Comparison of ENCODE assay signal across 10 cellular contexts in genomic region chr1:29260531-29260930, GRCh38. TPM values are rescaled to one million over a fixed set of nuclear protein-coding genes. Genes with fewer than 3 reads are reported as not detected.
DNase-seq lines count a peak whose midpoint lies in the region; ATAC-seq, FAIRE-seq and TF ChIP-seq lines count a peak whose summit lies in the region.
"Had no signal": no experiment of that assay in that cellular context is flagged by ENCODE, and none has a peak within 500 bp of the region (broad histone marks: within the 10 kb centered on the region; RNA-seq: fewer than 3 reads in every experiment).

No MANE protein-coding gene starts in this region.

- H3K4me3 Mint-ChIP-seq in activated T-cell treated with anti-CD3 and anti-CD28 coated beads, Interleukin-2, amount 50 U/mL, for 4 hours: peak overlapping the region; percentile 75
- H3K4me3 Mint-ChIP-seq in activated T-cell treated with anti-CD3 and anti-CD28 coated beads, Interleukin-2, amount 50 U/mL, for 24 hours: no peak overlapping the region
- H3K4me3 Mint-ChIP-seq in astrocyte (ENCODE audit: unreplicated experiment): peak overlapping the region; percentile 84
- H3K4me3 Mint-ChIP-seq in immature natural killer cell: peak overlapping the region in 4 of 5 donors; percentile 17 to 84 (median 76)
- peak overlapping the region; percentile 66 for H3K4me3 Mint-ChIP-seq in stimulated activated effector memory CD8-positive, alpha-beta T cell treated with anti-CD3 and anti-CD28 coated beads, Interleukin-12 subunit alpha, Interleukin-12 subunit beta, amount 100 ng/mL, for 72 hours

- DNase-seq in activated T-cell treated with anti-CD3 and anti-CD28 coated beads, Interleukin-2, amount 50 U/mL, for 4 hours: no peak
- DNase-seq in activated T-cell treated with anti-CD3 and anti-CD28 coated beads, Interleukin-2, amount 50 U/mL, for 24 hours: no peak
- DNase-seq in astrocyte (ENCODE audit: low read depth) (no peak), immature natural killer cell (no peak), SJCRH30 (no peak), NCI-H2227 treated with DMSO at 0.1 percent for 48 hours (lab: John Stamatoyannopoulos, UW) (no peak)
- no peak for DNase-seq in stimulated activated effector memory CD8-positive, alpha-beta T cell treated with anti-CD3 and anti-CD28 coated beads, Interleukin-12 subunit alpha, Interleukin-12 subunit beta, amount 100 ng/mL, for 72 hours (ENCODE audit: low spot score in 2 of 2)
- DNase-seq: amniotic stem cell had no signal

- no peaks in the 10 kb centered on the region for H3K36me3 Mint-ChIP-seq in activated T-cell treated with anti-CD3 and anti-CD28 coated beads, Interleukin-2, amount 50 U/mL, for 4 hours (ENCODE audit: insufficient read depth)
- no peaks in the 10 kb centered on the region for H3K36me3 Mint-ChIP-seq in activated T-cell treated with anti-CD3 and anti-CD28 coated beads, Interleukin-2, amount 50 U/mL, for 24 hours (ENCODE audit: low read depth)
- H3K36me3 Mint-ChIP-seq in astrocyte (ENCODE audit: low read depth, unreplicated experiment) (peaks cover 11% of the 10 kb centered on the region), immature natural killer cell (no peaks in the 10 kb centered on the region)
- H3K36me3 Mint-ChIP-seq in stimulated activated effector memory CD8-positive, alpha-beta T cell treated with anti-CD3 and anti-CD28 coated beads, Interleukin-12 subunit alpha, Interleukin-12 subunit beta, amount 100 ng/mL, for 72 hours: no peaks in the 10 kb centered on the region

- peak overlapping the region; percentile 88 for H3K4me2 ChIP-seq in astrocyte (ENCODE audit: low read length)

- H3K27ac ChIP-seq in astrocyte (ENCODE audit: low read depth, low read length) (no peak overlapping the region), SJCRH30 (no peak overlapping the region)

- no peaks in the 10 kb centered on the region for H3K27me3 ChIP-seq in astrocyte (ENCODE audit: insufficient read depth, low read length)
- no peaks in the 10 kb centered on the region for H3K27me3 ChIP-seq in SJCRH30

- H3K4me3 ChIP-seq in astrocyte (ENCODE audit: insufficient read depth, low read depth, low read length) (peak overlapping the region; percentile 34), SJCRH30 (no peak overlapping the region)

- no peaks in the 10 kb centered on the region for H3K79me2 ChIP-seq in astrocyte (ENCODE audit: insufficient read depth, low read length)

- H3K9me3 ChIP-seq in astrocyte (ENCODE audit: insufficient read depth, low read depth, low read length) (no peaks in the 10 kb centered on the region), SJCRH30 (replicated peaks) (peaks cover 5% of the 10 kb centered on the region)

- peaks cover 14% of the 10 kb centered on the region for H4K20me1 ChIP-seq in astrocyte (ENCODE audit: insufficient read depth, low read length)

- ATAC-seq in activated T-cell treated with anti-CD3 and anti-CD28 coated beads, Interleukin-2, amount 50 U/mL, for 4 hours: no peak
- ATAC-seq in stimulated activated effector memory CD8-positive, alpha-beta T cell treated with anti-CD3 and anti-CD28 coated beads, Interleukin-12 subunit alpha, Interleukin-12 subunit beta, amount 100 ng/mL, for 72 hours: no peak
- no peak for ATAC-seq in GM19467 (IDR thresholded peaks at IDR 0.05; ENCODE audit: unreplicated experiment)

- no peak for TF ChIP-seq CTCF in astrocyte (IDR thresholded peaks at IDR 0.05; ENCODE audit: insufficient read depth, low read depth, low read length)

- H3K9ac ChIP-seq in astrocyte (ENCODE audit: low read length): peak overlapping the region; percentile 64

- H2AFZ ChIP-seq in astrocyte (ENCODE audit: low read depth, low read length): peak overlapping the region; percentile 50

- peaks cover 57% of the 10 kb centered on the region for H3K27me3 Mint-ChIP-seq in activated T-cell treated with anti-CD3 and anti-CD28 coated beads, Interleukin-2, amount 50 U/mL, for 4 hours (ENCODE audit: low read depth)
- H3K27me3 Mint-ChIP-seq in activated T-cell treated with anti-CD3 and anti-CD28 coated beads, Interleukin-2, amount 50 U/mL, for 24 hours: peaks cover 50% of the 10 kb centered on the region
- H3K27me3 Mint-ChIP-seq in astrocyte (ENCODE audit: low read depth, unreplicated experiment) (peaks cover 9% of the 10 kb centered on the region), immature natural killer cell (ENCODE audit: low read depth in 3 of 3) (peaks cover 13 to 26% (median 14%) of the 10 kb centered on the region in 3 donors)

- H3K4me1 Mint-ChIP-seq in activated T-cell treated with anti-CD3 and anti-CD28 coated beads, Interleukin-2, amount 50 U/mL, for 4 hours (ENCODE audit: low read depth): peaks cover 8% of the 10 kb centered on the region
- peaks cover 7% of the 10 kb centered on the region for H3K4me1 Mint-ChIP-seq in activated T-cell treated with anti-CD3 and anti-CD28 coated beads, Interleukin-2, amount 50 U/mL, for 24 hours (ENCODE audit: low read depth)
- peaks cover 20% of the 10 kb centered on the region for H3K4me1 Mint-ChIP-seq in astrocyte (ENCODE audit: low read depth, unreplicated experiment)
- peaks cover 4 to 5% of the 10 kb centered on the region in 2 donors for H3K4me1 Mint-ChIP-seq in immature natural killer cell
- peaks cover 9% of the 10 kb centered on the region for H3K4me1 Mint-ChIP-seq in stimulated activated effector memory CD8-positive, alpha-beta T cell treated with anti-CD3 and anti-CD28 coated beads, Interleukin-12 subunit alpha, Interleukin-12 subunit beta, amount 100 ng/mL, for 72 hours

- H3K4me1 ChIP-seq in astrocyte (ENCODE audit: insufficient read depth, low read length) (peaks cover 35% of the 10 kb centered on the region), SJCRH30 (peaks cover 26% of the 10 kb centered on the region)

- H3K27ac Mint-ChIP-seq in activated T-cell treated with anti-CD3 and anti-CD28 coated beads, Interleukin-2, amount 50 U/mL, for 24 hours: no peak overlapping the region
- no peak overlapping the region for H3K27ac Mint-ChIP-seq in astrocyte (ENCODE audit: unreplicated experiment)
- H3K27ac Mint-ChIP-seq in immature natural killer cell: no peak overlapping the region
- H3K27ac Mint-ChIP-seq in stimulated activated effector memory CD8-positive, alpha-beta T cell treated with anti-CD3 and anti-CD28 coated beads, Interleukin-12 subunit alpha, Interleukin-12 subunit beta, amount 100 ng/mL, for 72 hours: no peak overlapping the region

- H3K36me3 ChIP-seq in astrocyte (ENCODE audit: insufficient read depth, low read length) (no peaks in the 10 kb centered on the region), SJCRH30 (no peaks in the 10 kb centered on the region)

- H3K9me3 Mint-ChIP-seq in activated T-cell treated with anti-CD3 and anti-CD28 coated beads, Interleukin-2, amount 50 U/mL, for 4 hours: no peaks in the 10 kb centered on the region
- H3K9me3 Mint-ChIP-seq in activated T-cell treated with anti-CD3 and anti-CD28 coated beads, Interleukin-2, amount 50 U/mL, for 24 hours: no peaks in the 10 kb centered on the region
- H3K9me3 Mint-ChIP-seq in astrocyte (ENCODE audit: unreplicated experiment) (peaks cover 3% of the 10 kb centered on the region), immature natural killer cell (no peaks in the 10 kb centered on the region)
- no peaks in the 10 kb centered on the region for H3K9me3 Mint-ChIP-seq in stimulated activated effector memory CD8-positive, alpha-beta T cell treated with anti-CD3 and anti-CD28 coated beads, Interleukin-12 subunit alpha, Interleukin-12 subunit beta, amount 100 ng/mL, for 72 hours

- FAIRE-seq in astrocyte (lab: Jason Lieb, UNC): no peak
- FAIRE-seq: endometrium had no signal

RNA-seq across cellular contexts. Expression of gene PTPRU, which starts 24.2 kb away (rescaled TPM):
- under 1 TPM; 0.19 to 0.78 (median 0.32) TPM for total RNA-seq in activated T-cell treated with anti-CD3 and anti-CD28 coated beads, Interleukin-2, amount 50 U/mL, for 4 hours
- total RNA-seq in astrocyte: 36.6 and 47.2 TPM in 2 replicates
- polyA plus RNA-seq in immature natural killer cell: not detected
- 12.3 and 16.3 TPM in 2 replicates for total RNA-seq in SJCRH30 (2014; rRNA removed; shearing (Covaris generic))

RNA-seq across cellular contexts. Expression of gene MECR, which starts 29.8 kb away (rescaled TPM):
- 10 to 100 TPM; 29.8 to 35.4 (median 32.6) TPM for total RNA-seq in activated T-cell treated with anti-CD3 and anti-CD28 coated beads, Interleukin-2, amount 50 U/mL, for 4 hours
- total RNA-seq in astrocyte: 25.1 and 30.3 TPM in 2 replicates
- polyA plus RNA-seq in immature natural killer cell: 10 to 100 TPM in 2 of 3 donors, 1 to 10 TPM in 1; 6.5 to 14.0 (median 11.3) TPM
- total RNA-seq in SJCRH30 (2014; rRNA removed; shearing (Covaris generic)): 18.9 and 25.4 TPM in 2 replicates
